Comparison of ENCODE assay signal across 7 cellular contexts in the genomic region with DNA sequence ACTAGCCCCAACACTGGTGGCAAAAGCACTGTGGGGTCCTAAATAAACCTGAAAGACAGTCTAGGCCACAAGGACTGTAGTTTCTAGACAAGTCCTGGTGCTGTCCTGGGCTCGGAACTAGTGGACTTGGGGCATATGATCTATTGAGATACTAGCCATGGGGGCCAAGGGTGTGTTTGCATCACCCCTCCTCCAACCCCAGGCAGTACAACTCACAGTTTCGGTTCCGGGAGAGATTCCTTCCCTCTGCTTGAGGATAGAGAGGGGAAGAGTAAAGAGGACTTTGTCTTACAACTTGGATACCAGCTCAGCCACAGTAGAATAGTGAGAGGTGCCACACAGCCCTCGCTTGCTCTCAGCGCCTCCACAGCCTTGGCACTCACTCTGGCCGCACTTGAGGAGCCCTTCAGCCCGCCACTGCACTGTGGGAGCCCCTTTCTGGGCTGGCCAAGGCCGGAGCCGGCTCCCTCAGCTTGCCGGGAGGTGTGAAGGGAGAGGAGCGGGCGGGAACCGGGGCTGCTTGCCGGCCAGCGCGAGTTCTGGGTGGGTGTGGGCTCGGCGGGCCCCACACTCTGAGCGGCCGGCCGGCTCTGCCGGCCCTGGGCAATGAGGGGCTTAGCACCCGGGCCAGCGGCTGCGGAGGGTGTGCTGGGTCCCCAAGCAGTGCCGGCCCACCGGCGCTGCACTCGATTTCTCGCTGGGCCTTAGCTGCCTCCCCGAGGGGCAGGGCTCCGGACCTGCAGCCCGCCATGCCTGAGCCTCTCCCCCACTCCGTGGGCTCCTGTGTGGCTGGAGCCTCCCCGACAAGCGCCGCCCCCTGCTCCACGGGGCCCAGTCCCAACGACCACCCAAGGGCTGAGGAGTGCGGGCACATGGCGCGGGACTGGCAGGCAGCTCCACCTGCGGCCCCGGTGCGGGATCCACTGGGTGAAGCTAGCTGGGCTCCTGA.
DNase-seq lines count a peak whose midpoint lies in the region; ATAC-seq, FAIRE-seq and TF ChIP-seq lines count a peak whose summit lies in the region.
"Not testable (repeated sequence)": the region's sequence is repeated elsewhere in the genome, so short reads cannot be mapped to it uniquely, and the experiment has no call there.

No MANE protein-coding gene starts in this region.

- not testable (repeated sequence) for H3K27ac ChIP-seq in kidney (ENCODE audit: low read depth in 2 of 2, low read length in 2 of 2)

- not testable (repeated sequence) for H3K4me1 ChIP-seq in kidney (ENCODE audit: control insufficient read depth in 1 of 2, insufficient read depth in 1 of 2, low read depth in 1 of 2, low read length in 2 of 2); mucosa of descending colon (ENCODE audit: low read depth)

- not testable (repeated sequence) for TF ChIP-seq CTCF in kidney (IDR thresholded peaks at IDR 0.05; ENCODE audit: borderline replicate concordance, extremely low read depth, insufficient read depth); mucosa of descending colon (IDR thresholded peaks at IDR 0.05)

- not testable (repeated sequence) for H3K9ac ChIP-seq in kidney (ENCODE audit: low read length in 2 of 2)

- FAIRE-seq in kidney (lab: Jason Lieb, UNC) = not testable (repeated sequence)

- DNase-seq in Ammon's horn (ENCODE audit: low spot score) (peak; percentile 34), NOMO-1 (lab: John Stamatoyannopoulos, UW; ENCODE audit: unreplicated experiment in 2 of 2) (peak; percentile 84 to 95), RPMI8226 (peak; percentile 18), kidney (peak; percentile 69), mucosa of descending colon (peak in 1 of 3 donors; percentile 15), pons (ENCODE audit: low spot score) (peak; percentile 24)
- not testable (repeated sequence) for DNase-seq in Right ventricle myocardium inferior (ENCODE audit: missing footprints)

- not testable (repeated sequence) for H3K4me3 ChIP-seq in kidney (ENCODE audit: low read length in 2 of 2); mucosa of descending colon

- H3K36me3 ChIP-seq in kidney (ENCODE audit: control insufficient read depth in 1 of 2, insufficient read depth in 2 of 2, low read length in 2 of 2); mucosa of descending colon (ENCODE audit: low read depth): not testable (repeated sequence)

- intact Hi-C loops in Right ventricle myocardium inferior (cut with DNase I); kidney (cut with DNase I); mucosa of descending colon (cut with DNase I, micrococcal nuclease): not testable (repeated sequence)

- not testable (repeated sequence) for H3K9me3 ChIP-seq in kidney (ENCODE audit: control insufficient read depth in 1 of 2, low read length in 2 of 2); mucosa of descending colon

- peak; percentile 54 for ATAC-seq in Right ventricle myocardium inferior
- peak; percentile 27 for ATAC-seq in mucosa of descending colon
